ENCODE assay signal across 28 cellular contexts in the genomic region with DNA sequence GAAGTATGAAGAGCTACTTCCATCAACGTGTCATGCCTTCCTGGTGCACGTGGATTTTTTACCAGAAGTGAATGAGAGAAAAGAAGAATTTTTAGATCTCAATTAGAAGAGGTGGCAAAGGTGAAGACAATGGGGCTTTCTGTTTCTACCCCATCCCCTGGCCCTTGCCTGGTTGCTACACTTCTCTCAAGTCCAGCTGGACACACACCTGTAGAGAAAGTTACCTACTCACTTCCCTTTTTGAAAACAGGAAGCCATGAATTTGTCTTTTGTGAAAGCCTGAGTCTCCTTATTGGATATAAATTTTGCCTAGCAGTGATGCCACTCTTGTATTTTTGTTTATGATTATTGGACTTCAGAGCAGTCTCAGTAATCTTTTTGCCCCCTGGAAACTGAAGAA.
DNase-seq lines count a peak whose midpoint lies in the region; ATAC-seq and TF ChIP-seq lines count a peak whose summit lies in the region.
"Had no signal": no experiment of that assay in that cellular context is flagged by ENCODE, and none has a peak within 500 bp of the region (broad histone marks: within the 10 kb centered on the region; RNA-seq: fewer than 3 reads in every experiment).

No MANE protein-coding gene starts in this region.

- no peaks in the 10 kb centered on the region for H3K36me3 Mint-ChIP-seq in MCF 10A (ENCODE audit: insufficient read depth, unreplicated experiment)
- H3K36me3 Mint-ChIP-seq in memory B cell, result no peaks in the 10 kb centered on the region
- H3K36me3 Mint-ChIP-seq: CD14-positive monocyte; CD8-positive, alpha-beta memory T cell had no signal

- DNase-seq in MCF 10A (ENCODE audit: unreplicated experiment), result no peak
- DNase-seq in breast epithelium (ENCODE audit: low spot score in 2 of 2), result no peak
- no peak for DNase-seq in RWPE2 (ENCODE audit: low spot score)
- DNase-seq in memory B cell (ENCODE audit: low spot score in 2 of 2), result no peak
- no peak for DNase-seq in islet precursor cell
- DNase-seq in left ventricle myocardium inferior, result no peak
- DNase-seq in NCI-H2029 treated with DMSO at 0.1 percent for 48 hours (lab: John Stamatoyannopoulos, UW), result no peak
- DNase-seq in lower lobe of right lung, result no peak
- DNase-seq: ACHN; BE2C; CD8-positive, alpha-beta memory T cell; DMS79 treated with DMSO at 0.1 percent for 48 hours; GF-D8; H9; MV-4-11; NCI-H1105; NCI-H1436 treated with DMSO at 0.1 percent for 48 hours; NCI-H187 treated with DMSO at 0.1 percent for 48 hours; NCI-H2107; NCI-H446; NCI-H526; NCI-H82; NK-92 treated with Interleukin-12 subunit alpha and Interleukin-12 subunit beta, amount 100 ng/mL, for 24 hours; SIG-M5 had no signal

- no peak for TF ChIP-seq CTCF in MCF 10A (IDR thresholded peaks at IDR 0.05; ENCODE audit: unreplicated experiment)
- TF ChIP-seq CTCF in breast epithelium (IDR thresholded peaks at IDR 0.05), result no peak
- no peak for TF ChIP-seq CTCF in RWPE2 (IDR thresholded peaks at IDR 0.05; ENCODE audit: poor library complexity, severe bottlenecking)
- no peak for TF ChIP-seq CTCF in left ventricle myocardium inferior (IDR thresholded peaks at IDR 0.05; ENCODE audit: borderline replicate concordance)
- TF ChIP-seq CTCF in lower lobe of right lung (IDR thresholded peaks at IDR 0.05), result no peak

- no peaks in the 10 kb centered on the region for H3K36me3 ChIP-seq in breast epithelium
- no peaks in the 10 kb centered on the region for H3K36me3 ChIP-seq in RWPE2 (ENCODE audit: low read depth)
- H3K36me3 ChIP-seq in left ventricle myocardium inferior, result no peaks in the 10 kb centered on the region
- H3K36me3 ChIP-seq in lower lobe of right lung, result no peaks in the 10 kb centered on the region
- H3K36me3 ChIP-seq: BE2C had no signal

- CTCF ChIA-PET in MCF 10A (lab: Yijun Ruan, JAX), result interaction anchor here (0.7 kb wide), 1 partner anchor 324 kb away, joined by 4 read pairs; no protein-coding TSS in a partner anchor

- H3K27me3 ChIP-seq in breast epithelium (no peaks in the 10 kb centered on the region), RWPE2 (ENCODE audit: insufficient read depth, poor library complexity, severe bottlenecking) (no peaks in the 10 kb centered on the region), left ventricle myocardium inferior (ENCODE audit: low read depth) (no peaks in the 10 kb centered on the region), lower lobe of right lung (ENCODE audit: low read depth) (no peaks in the 10 kb centered on the region)
- H3K27me3 ChIP-seq: BE2C had no signal

- H3K4me3 Mint-ChIP-seq in MCF 10A (ENCODE audit: unreplicated experiment) (no peak overlapping the region), memory B cell (no peak overlapping the region)
- H3K4me3 Mint-ChIP-seq: CD14-positive monocyte; CD8-positive, alpha-beta memory T cell; GM23338; H9 had no signal

- no peak overlapping the region for H3K27ac ChIP-seq in breast epithelium
- peak overlapping the region; percentile 97 for H3K27ac ChIP-seq in RWPE2 (ENCODE audit: poor library complexity, severe bottlenecking)
- H3K27ac ChIP-seq in left ventricle myocardium inferior (replicated peaks), result no peak overlapping the region
- no peak overlapping the region for H3K27ac ChIP-seq in lower lobe of right lung
- H3K27ac ChIP-seq: 22Rv1, SK-N-MC had no signal

- intact Hi-C loops in MCF 10A (cut with micrococcal nuclease) (no loop called here), breast epithelium (cut with DNase I; ENCODE audit: low total_unique reads) (no loop called here), left ventricle myocardium inferior (cut with micrococcal nuclease) (no loop called here), lower lobe of right lung (cut with DNase I) (no loop called here)

- H3K27me3 Mint-ChIP-seq in MCF 10A (ENCODE audit: insufficient read depth, unreplicated experiment) (no peaks in the 10 kb centered on the region), memory B cell (peaks cover 9% of the 10 kb centered on the region)

- BruUV-seq in MCF 10A (replicated peaks; lab: Mats Ljungman, UMichigan), result no TSS peak

- ATAC-seq in RWPE2 (ENCODE audit: low read depth), result no peak
- peak; percentile 66 for ATAC-seq in memory B cell (ENCODE audit: low read depth)
- ATAC-seq in lower lobe of right lung, result no peak
- ATAC-seq: GM23338 had no signal

- no peaks in the 10 kb centered on the region for H3K9me3 Mint-ChIP-seq in MCF 10A (ENCODE audit: unreplicated experiment)
- no peaks in the 10 kb centered on the region for H3K9me3 Mint-ChIP-seq in memory B cell
- H3K9me3 Mint-ChIP-seq: CD14-positive monocyte; CD8-positive, alpha-beta memory T cell; GM23338; H9 had no signal

- TF ChIP-seq POLR2A in breast epithelium (IDR thresholded peaks at IDR 0.05), result no peak

- H3K4me3 ChIP-seq in breast epithelium, result no peak overlapping the region
- H3K4me3 ChIP-seq in RWPE2 (ENCODE audit: severe bottlenecking), result no peak overlapping the region
- no peak overlapping the region for H3K4me3 ChIP-seq in left ventricle myocardium inferior
- no peak overlapping the region for H3K4me3 ChIP-seq in lower lobe of right lung
- H3K4me3 ChIP-seq: GM23338, SK-N-MC had no signal

- H3K9me3 ChIP-seq in breast epithelium, result no peaks in the 10 kb centered on the region
- no peaks in the 10 kb centered on the region for H3K9me3 ChIP-seq in RWPE2 (ENCODE audit: severe bottlenecking)
- no peaks in the 10 kb centered on the region for H3K9me3 ChIP-seq in left ventricle myocardium inferior (replicated peaks)
- H3K9me3 ChIP-seq in lower lobe of right lung, result no peaks in the 10 kb centered on the region
- H3K9me3 ChIP-seq: BE2C had no signal

- peaks cover 51% of the 10 kb centered on the region for H3K4me1 Mint-ChIP-seq in MCF 10A (ENCODE audit: insufficient read depth, unreplicated experiment)
- no peaks in the 10 kb centered on the region for H3K4me1 Mint-ChIP-seq in memory B cell
- H3K4me1 Mint-ChIP-seq: CD8-positive, alpha-beta memory T cell had no signal

- POLR2A ChIA-PET in MCF 10A (lab: Yijun Ruan, JAX), result interaction anchor here (1.0 to 1.6 kb wide), 4 partner anchors 12 to 898 kb away, joined by 4 to 7 read pairs (median 6); a partner anchor contains a TSS

- H3K27ac Mint-ChIP-seq in MCF 10A (ENCODE audit: low read depth, unreplicated experiment), result peak overlapping the region; percentile 77
- no peak overlapping the region for H3K27ac Mint-ChIP-seq in memory B cell
- H3K27ac Mint-ChIP-seq: CD14-positive monocyte; CD8-positive, alpha-beta memory T cell; GM23338; H9 had no signal

- H3K4me1 ChIP-seq in breast epithelium, result no peaks in the 10 kb centered on the region
- H3K4me1 ChIP-seq in RWPE2 (ENCODE audit: insufficient read depth, poor library complexity, severe bottlenecking), result peaks cover 38% of the 10 kb centered on the region
- peaks cover 26% of the 10 kb centered on the region for H3K4me1 ChIP-seq in left ventricle myocardium inferior
- H3K4me1 ChIP-seq in lower lobe of right lung, result peaks cover 3% of the 10 kb centered on the region
- H3K4me1 ChIP-seq: BE2C had no signal
